ENCODE assay signal across 2 cellular contexts in the genomic region with DNA sequence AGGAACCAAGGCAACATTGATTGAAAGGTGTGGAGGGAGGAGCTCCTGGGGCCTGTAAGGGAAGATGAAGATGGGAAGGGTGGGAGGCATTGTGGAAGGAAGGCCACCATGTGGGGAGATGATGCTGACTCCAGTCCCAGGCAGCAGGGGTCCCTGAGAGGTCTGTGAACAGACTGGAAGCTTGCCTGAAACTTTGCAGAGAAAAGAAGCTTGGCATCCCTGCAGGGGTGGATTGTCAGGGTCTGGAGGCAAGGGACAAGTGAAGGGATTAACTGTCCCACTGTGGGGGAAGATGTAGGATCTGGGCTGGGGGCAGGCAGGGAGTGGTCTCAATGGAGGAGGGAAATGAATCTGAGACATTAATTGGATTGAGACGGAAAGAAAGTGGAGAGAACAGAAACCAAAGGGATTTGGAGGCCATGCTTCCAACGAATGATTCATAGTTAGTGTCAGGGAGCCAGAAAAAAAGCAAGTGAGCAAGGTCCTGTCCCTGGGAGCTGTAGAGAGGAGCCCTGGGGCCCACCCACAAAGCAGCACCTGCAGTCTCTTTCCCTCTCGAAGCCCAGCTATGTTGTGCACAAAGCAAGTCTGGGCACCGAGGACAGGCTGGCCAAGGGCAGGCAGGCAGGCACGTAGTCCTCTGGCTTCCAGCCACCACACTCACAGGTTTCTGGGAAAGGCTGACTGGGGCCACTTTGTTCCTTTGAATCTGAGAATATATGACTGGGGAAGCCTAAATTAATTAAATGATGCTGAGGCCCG.
TF ChIP-seq lines count a peak whose summit lies in the region.

No MANE protein-coding gene starts in this region.

TF ChIP-seq in IMR-90, 13 proteins besides CTCF, POLR2A, EP300 and RAD21 (continued from another document):
- TF ChIP-seq ELK1 (IDR thresholded peaks at IDR 0.05; ENCODE audit: borderline replicate concordance, low read depth, low read length): no peak
- TF ChIP-seq RFX5 (IDR thresholded peaks at IDR 0.05; ENCODE audit: low read depth, low read length): no peak
- no peak for TF ChIP-seq FOS (IDR thresholded peaks at IDR 0.05; ENCODE audit: low read depth, low read length)
- TF ChIP-seq MXI1 (IDR thresholded peaks at IDR 0.05; ENCODE audit: borderline replicate concordance, low read depth, low read length): no peak
- TF ChIP-seq CEBPB (IDR thresholded peaks at IDR 0.05; ENCODE audit: low read depth, low read length): no peak
- no peak for TF ChIP-seq CHD1 (IDR thresholded peaks at IDR 0.05; ENCODE audit: low read depth, low read length)
- TF ChIP-seq SMC3 (IDR thresholded peaks at IDR 0.05; ENCODE audit: low read depth, low read length): no peak
- no peak for TF ChIP-seq RCOR1 (IDR thresholded peaks at IDR 0.05; ENCODE audit: insufficient replicate concordance, low read length)

TF ChIP-seq in SK-N-SH treated with all-trans-retinoic acid at 6 μM for 48 hours, 23 proteins besides CTCF, POLR2A, EP300 and RAD21 (continued from another document):
- TF ChIP-seq TSHZ2 (CRISPR knock-in tag; IDR thresholded peaks at IDR 0.05) (no peak), TCF4 (CRISPR knock-in tag; IDR thresholded peaks at IDR 0.05; ENCODE audit: borderline replicate concordance) (no peak), CSDC2 (CRISPR knock-in tag; IDR thresholded peaks at IDR 0.05) (no peak), ZFP3 (CRISPR knock-in tag; IDR thresholded peaks at IDR 0.05) (no peak), ISL1 (CRISPR knock-in tag; IDR thresholded peaks at IDR 0.05) (no peak), ZNF565 (CRISPR knock-in tag; conservative IDR thresholded peaks at IDR 0.05; ENCODE audit: low read depth) (no peak), CSRNP3 (CRISPR knock-in tag; IDR thresholded peaks at IDR 0.05) (no peak), ESRRG (CRISPR knock-in tag; IDR thresholded peaks at IDR 0.05) (no peak), ZNF70 (CRISPR knock-in tag; IDR thresholded peaks at IDR 0.05) (no peak)
- TF ChIP-seq, protein P1, sequence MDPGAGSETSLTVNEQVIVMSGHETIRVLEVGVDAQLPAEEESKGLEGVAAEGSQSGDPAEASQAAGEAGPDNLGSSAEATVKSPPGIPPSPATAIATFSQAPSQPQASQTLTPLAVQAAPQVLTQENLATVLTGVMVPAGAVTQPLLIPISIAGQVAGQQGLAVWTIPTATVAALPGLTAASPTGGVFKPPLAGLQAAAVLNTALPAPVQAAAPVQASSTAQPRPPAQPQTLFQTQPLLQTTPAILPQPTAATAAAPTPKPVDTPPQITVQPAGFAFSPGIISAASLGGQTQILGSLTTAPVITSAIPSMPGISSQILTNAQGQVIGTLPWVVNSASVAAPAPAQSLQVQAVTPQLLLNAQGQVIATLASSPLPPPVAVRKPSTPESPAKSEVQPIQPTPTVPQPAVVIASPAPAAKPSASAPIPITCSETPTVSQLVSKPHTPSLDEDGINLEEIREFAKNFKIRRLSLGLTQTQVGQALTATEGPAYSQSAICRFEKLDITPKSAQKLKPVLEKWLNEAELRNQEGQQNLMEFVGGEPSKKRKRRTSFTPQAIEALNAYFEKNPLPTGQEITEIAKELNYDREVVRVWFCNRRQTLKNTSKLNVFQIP (CRISPR knock-in tag; IDR thresholded peaks at IDR 0.05; ENCODE audit: borderline replicate concordance, low read depth): no peak
